In the genomic region with DNA sequence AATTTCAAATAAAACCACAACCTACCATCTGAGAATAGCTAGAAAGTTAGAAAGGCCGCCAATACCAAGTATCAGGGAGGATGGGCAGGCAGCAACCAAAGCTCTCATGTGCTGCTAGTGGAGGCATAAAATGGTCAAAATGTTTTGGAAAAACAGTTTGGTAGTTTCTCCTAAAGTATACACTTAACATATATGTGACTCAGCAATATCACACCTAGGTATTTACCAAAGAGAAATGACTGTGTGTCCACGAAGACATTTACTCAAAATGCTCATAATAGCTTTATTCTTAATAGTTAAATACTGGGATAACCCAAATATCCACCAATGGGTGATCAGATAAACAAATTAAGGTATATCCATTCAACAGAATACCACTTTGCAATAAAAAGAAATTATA, we compare ENCODE assay signal across 2 cellular contexts.
TF ChIP-seq lines count a peak whose summit lies in the region.

No MANE protein-coding gene starts in this region.

TF ChIP-seq in SK-N-SH treated with all-trans-retinoic acid at 6 μM for 48 hours, 23 proteins besides CTCF, POLR2A, EP300 and RAD21 (continued from another document):
- TF ChIP-seq TCF4 (CRISPR knock-in tag; IDR thresholded peaks at IDR 0.05; ENCODE audit: borderline replicate concordance), result no peak
- TF ChIP-seq, protein P1, sequence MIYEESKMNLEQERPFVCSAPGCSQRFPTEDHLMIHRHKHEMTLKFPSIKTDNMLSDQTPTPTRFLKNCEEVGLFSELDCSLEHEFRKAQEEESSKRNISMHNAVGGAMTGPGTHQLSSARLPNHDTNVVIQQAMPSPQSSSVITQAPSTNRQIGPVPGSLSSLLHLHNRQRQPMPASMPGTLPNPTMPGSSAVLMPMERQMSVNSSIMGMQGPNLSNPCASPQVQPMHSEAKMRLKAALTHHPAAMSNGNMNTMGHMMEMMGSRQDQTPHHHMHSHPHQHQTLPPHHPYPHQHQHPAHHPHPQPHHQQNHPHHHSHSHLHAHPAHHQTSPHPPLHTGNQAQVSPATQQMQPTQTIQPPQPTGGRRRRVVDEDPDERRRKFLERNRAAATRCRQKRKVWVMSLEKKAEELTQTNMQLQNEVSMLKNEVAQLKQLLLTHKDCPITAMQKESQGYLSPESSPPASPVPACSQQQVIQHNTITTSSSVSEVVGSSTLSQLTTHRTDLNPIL (CRISPR knock-in tag; IDR thresholded peaks at IDR 0.05; ENCODE audit: low read depth), result no peak

TF ChIP-seq in SK-N-SH, 30 proteins besides CTCF, POLR2A, EP300 and RAD21:
- TF ChIP-seq ZBTB33 (IDR thresholded peaks at IDR 0.05; ENCODE audit: borderline replicate concordance, low read depth) (no peak), SIN3A (IDR thresholded peaks at IDR 0.05; ENCODE audit: borderline replicate concordance, low read depth, low read length) (no peak), MXI1 (IDR thresholded peaks at IDR 0.05; ENCODE audit: low read depth, low read length) (no peak), MEF2A (IDR thresholded peaks at IDR 0.05; ENCODE audit: borderline replicate concordance, low read depth) (no peak), RXRA (IDR thresholded peaks at IDR 0.05; ENCODE audit: borderline replicate concordance, low read depth) (no peak), JUND (IDR thresholded peaks at IDR 0.05) (no peak), IRF3 (IDR thresholded peaks at IDR 0.05; ENCODE audit: low read depth, low read length) (no peak), RCOR1 (IDR thresholded peaks at IDR 0.05; ENCODE audit: low read length) (no peak), REST (IDR thresholded peaks at IDR 0.05; ENCODE audit: low read depth, low read length) (no peak)
- TF ChIP-seq, protein P2, sequence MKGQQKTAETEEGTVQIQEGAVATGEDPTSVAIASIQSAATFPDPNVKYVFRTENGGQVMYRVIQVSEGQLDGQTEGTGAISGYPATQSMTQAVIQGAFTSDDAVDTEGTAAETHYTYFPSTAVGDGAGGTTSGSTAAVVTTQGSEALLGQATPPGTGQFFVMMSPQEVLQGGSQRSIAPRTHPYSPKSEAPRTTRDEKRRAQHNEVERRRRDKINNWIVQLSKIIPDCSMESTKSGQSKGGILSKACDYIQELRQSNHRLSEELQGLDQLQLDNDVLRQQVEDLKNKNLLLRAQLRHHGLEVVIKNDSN (IDR thresholded peaks at IDR 0.05; ENCODE audit: borderline replicate concordance, low read depth), result no peak
